In the genomic region with DNA sequence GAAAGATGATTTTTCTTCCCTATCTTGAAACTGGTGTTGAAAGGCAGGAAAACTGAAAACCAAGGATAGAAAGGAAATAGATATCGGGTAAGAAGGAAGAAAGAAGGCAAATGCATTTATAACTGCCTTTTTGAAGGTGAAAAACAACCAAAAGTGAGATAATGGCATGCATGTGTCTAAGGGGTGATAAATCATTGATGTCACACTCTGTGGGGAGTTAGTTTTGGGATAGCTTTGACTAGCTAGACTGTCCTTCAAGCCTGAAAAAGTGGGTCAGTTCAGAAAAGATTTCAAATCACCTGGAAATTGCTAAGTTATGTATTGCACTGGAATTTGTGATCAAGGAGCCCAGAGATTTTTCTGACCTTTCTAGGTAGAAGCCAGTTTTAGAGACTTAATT, we compare ENCODE assay signal across 23 cellular contexts.
"Had no signal": no experiment of that assay in that cellular context is flagged by ENCODE, and none has a peak within 500 bp of the region (broad histone marks: within the 10 kb centered on the region; RNA-seq: fewer than 3 reads in every experiment).

No MANE protein-coding gene starts in this region.

- H3K27ac ChIP-seq: epithelial cell of prostate, gastroesophageal sphincter, left lung, thoracic aorta, tibial nerve, upper lobe of right lung, uterus had no signal

- H3K9me3 Mint-ChIP-seq: naive thymus-derived CD8-positive, alpha-beta T cell; stimulated activated memory B cell treated with anti-CD40 and anti-IgM and Interleukin-4, amounts not matched to agents 10 μg/mL and 1 μg/mL and 100 μg/mL, for 72 hours had no signal

- H3K4me3 ChIP-seq: dorsolateral prefrontal cortex, gastroesophageal sphincter, heart right ventricle, left lung, pancreas, thoracic aorta, tibial nerve, upper lobe of right lung, uterus had no signal

- H3K9me3 ChIP-seq: gastroesophageal sphincter, heart right ventricle, left lung, pancreas, thoracic aorta, tibial nerve, upper lobe of right lung, uterus had no signal

- DNase-seq: dorsolateral prefrontal cortex; effector CD4-positive, alpha-beta T cell; foreskin fibroblast; heart right ventricle; hippocampal formation; left cardiac atrium; left lung; mesenchymal stem cell; naive thymus-derived CD8-positive, alpha-beta T cell; pancreas; stimulated activated CD4-positive, alpha-beta T cell treated with anti-CD3 and anti-CD28 coated beads, Interleukin-2, amount 100 ng/mL, for 24 hours; stimulated activated CD4-positive, alpha-beta T cell treated with anti-CD3 and anti-CD28 coated beads, Interleukin-4, amount 100 ng/mL, for 4 hours; stimulated activated naive CD8-positive, alpha-beta T cell treated with anti-CD3 and anti-CD28 coated beads, Interleukin-15, Interleukin-2, amounts not matched to agents 100 U/mL and 50 U/mL, for 24 hours; upper lobe of right lung; uterus had no signal

- ATAC-seq: gastroesophageal sphincter; heart right ventricle; left cardiac atrium; left lung; naive thymus-derived CD8-positive, alpha-beta T cell; pancreas; sciatic nerve; stimulated activated memory B cell treated with anti-CD40 and anti-IgM and Interleukin-4, amounts not matched to agents 10 μg/mL and 1 μg/mL and 100 μg/mL, for 72 hours; stimulated activated naive CD8-positive, alpha-beta T cell treated with anti-CD3 and anti-CD28 coated beads, Interleukin-15, Interleukin-2, amounts not matched to agents 100 U/mL and 50 U/mL, for 24 hours; upper lobe of right lung had no signal

- H3K36me3 Mint-ChIP-seq: naive thymus-derived CD8-positive, alpha-beta T cell; stimulated activated memory B cell treated with anti-CD40 and anti-IgM and Interleukin-4, amounts not matched to agents 10 μg/mL and 1 μg/mL and 100 μg/mL, for 72 hours had no signal

- H3K4me3 Mint-ChIP-seq: naive thymus-derived CD8-positive, alpha-beta T cell; stimulated activated memory B cell treated with anti-CD40 and anti-IgM and Interleukin-4, amounts not matched to agents 10 μg/mL and 1 μg/mL and 100 μg/mL, for 72 hours had no signal

- H3K4me1 ChIP-seq: uterus had no signal

- FAIRE-seq: colon, islet of Langerhans, pancreas had no signal

- H3K27me3 ChIP-seq: pancreas, upper lobe of right lung, uterus had no signal

- H3K36me3 ChIP-seq: gastroesophageal sphincter, heart right ventricle, left lung, pancreas, thoracic aorta, tibial nerve, upper lobe of right lung, uterus had no signal

- H3K27ac Mint-ChIP-seq: naive thymus-derived CD8-positive, alpha-beta T cell; stimulated activated memory B cell treated with anti-CD40 and anti-IgM and Interleukin-4, amounts not matched to agents 10 μg/mL and 1 μg/mL and 100 μg/mL, for 72 hours had no signal
